Comparison of ENCODE assay signal across 8 cellular contexts in genomic region chr3:158801696-158802398, GRCh38. TPM values are rescaled to one million over a fixed set of nuclear protein-coding genes. Genes with fewer than 3 reads are reported as not detected.
DNase-seq lines count a peak whose midpoint lies in the region; ATAC-seq and TF ChIP-seq lines count a peak whose summit lies in the region.

MFSD1 (plus strand) TSS chr3:158802054; CDS start chr3:158802153, 99 bp downstream.

- ATAC-seq in HG02623 (IDR thresholded peaks at IDR 0.05; ENCODE audit: unreplicated experiment) (peak; percentile 99), omental fat pad (ENCODE audit: low FRiP score) (peak; percentile 94)
- peak; percentile 95 to 99 for ATAC-seq in activated naive CD4-positive, alpha-beta T cell treated with anti-CD3 and anti-CD28 coated beads, Interleukin-2, amount 50 U/mL, for 72 hours

- peak within 1 kb of the TSS; percentile 90 to 94 for H3K27ac Mint-ChIP-seq in activated naive CD4-positive, alpha-beta T cell treated with anti-CD3 and anti-CD28 coated beads, Interleukin-2, amount 50 U/mL, for 72 hours

- TF ChIP-seq CTCF in GM10266 (IDR thresholded peaks at IDR 0.05; ENCODE audit: control insufficient read depth, insufficient read depth, low read depth, missing control alignments) (no peak), omental fat pad (IDR thresholded peaks at IDR 0.05) (no peak)

- DNase-seq in GM10266 (ENCODE audit: extremely low spot score) (peak; percentile 87), NCI-H1105 (lab: John Stamatoyannopoulos, UW) (peak; percentile 93), SKM-1 (lab: John Stamatoyannopoulos, UW; ENCODE audit: unreplicated experiment) (peak; percentile 87), glomerular endothelial cell (ENCODE audit: extremely low read depth, low read depth, low spot score) (no peak), omental fat pad (ENCODE audit: low spot score) (peak; percentile 98)
- peak; percentile 87 to 95 for DNase-seq in activated naive CD4-positive, alpha-beta T cell treated with anti-CD3 and anti-CD28 coated beads, Interleukin-2, amount 50 U/mL, for 72 hours (ENCODE audit: low spot score in 2 of 2)

- no peaks in the 10 kb centered on the region for H3K9me3 Mint-ChIP-seq in activated naive CD4-positive, alpha-beta T cell treated with anti-CD3 and anti-CD28 coated beads, Interleukin-2, amount 50 U/mL, for 72 hours

- peaks cover 0 to 8% of the 10 kb centered on the region in 2 donors for H3K36me3 Mint-ChIP-seq in activated naive CD4-positive, alpha-beta T cell treated with anti-CD3 and anti-CD28 coated beads, Interleukin-2, amount 50 U/mL, for 72 hours

- peak within 1 kb of the TSS; percentile 60 for H3K27ac ChIP-seq in temporal lobe (ENCODE audit: low read depth, low read length)

RNA-seq across cellular contexts. Expression of gene MFSD1, which starts in this region (rescaled TPM):
- total RNA-seq in activated naive CD4-positive, alpha-beta T cell treated with anti-CD3 and anti-CD28 coated beads, Interleukin-2, amount 50 U/mL, for 72 hours: 10 to 100 TPM; 17.6 to 21.8 TPM
- total RNA-seq in glomerular endothelial cell: 51.2 and 54.3 TPM in 2 replicates
- total RNA-seq in omental fat pad: 100 to 1,000 TPM; 113 to 173 (median 129) TPM
- total RNA-seq in temporal lobe: 31.7 TPM
